Comparison of ENCODE assay signal across 14 cellular contexts in genomic region chr20:50291428-50292323, GRCh38.
DNase-seq lines count a peak whose midpoint lies in the region; ATAC-seq and TF ChIP-seq lines count a peak whose summit lies in the region.
"Had no signal": no experiment of that assay in that cellular context is flagged by ENCODE, and none has a peak within 500 bp of the region (broad histone marks: within the 10 kb centered on the region; RNA-seq: fewer than 3 reads in every experiment).

No MANE protein-coding gene starts in this region.

- TF ChIP-seq CTCF in Calu3 (IDR thresholded peaks at IDR 0.05; ENCODE audit: unreplicated experiment), result no peak
- no peak for TF ChIP-seq CTCF in breast epithelium (IDR thresholded peaks at IDR 0.05)
- TF ChIP-seq CTCF in right lobe of liver (IDR thresholded peaks at IDR 0.05), result no peak
- no peak for TF ChIP-seq CTCF in smooth muscle cell (IDR thresholded peaks at IDR 0.05; ENCODE audit: borderline replicate concordance, insufficient read depth, poor library complexity, severe bottlenecking)

- no peaks in the 10 kb centered on the region for H3K9me3 Mint-ChIP-seq in Calu3 (ENCODE audit: low read depth, unreplicated experiment)
- H3K9me3 Mint-ChIP-seq: activated CD8-positive, alpha-beta T cell treated with anti-CD3 and anti-CD28 coated beads for 36 hours; activated naive CD4-positive, alpha-beta T cell treated with anti-CD3 and anti-CD28 coated beads, Interleukin-2, amount 50 U/mL, for 24 hours had no signal

- H3K27me3 Mint-ChIP-seq in Calu3 (ENCODE audit: unreplicated experiment), result no peaks in the 10 kb centered on the region
- H3K27me3 Mint-ChIP-seq: activated CD8-positive, alpha-beta T cell treated with anti-CD3 and anti-CD28 coated beads for 36 hours; activated naive CD4-positive, alpha-beta T cell treated with anti-CD3 and anti-CD28 coated beads, Interleukin-2, amount 50 U/mL, for 24 hours had no signal

- H3K27ac ChIP-seq in breast epithelium, result peak overlapping the region; percentile 81 to 89
- H3K27ac ChIP-seq in right lobe of liver, result peak overlapping the region; percentile 88 to 97 (median 92)
- H3K27ac ChIP-seq in smooth muscle cell (ENCODE audit: low read depth), result peak overlapping the region; percentile 65
- H3K27ac ChIP-seq: KMS-11 had no signal

- H3K27me3 ChIP-seq in breast epithelium (no peaks in the 10 kb centered on the region), right lobe of liver (no peaks in the 10 kb centered on the region), smooth muscle cell (ENCODE audit: low read depth) (no peaks in the 10 kb centered on the region)

- no peak for ATAC-seq in right lobe of liver
- no peak for ATAC-seq in HG02840 (IDR thresholded peaks at IDR 0.05; ENCODE audit: low FRiP score, unreplicated experiment)
- no peak for ATAC-seq in GM21381 (IDR thresholded peaks at IDR 0.05; ENCODE audit: unreplicated experiment)

- H3K4me1 ChIP-seq in breast epithelium (peaks cover 3 to 16% of the 10 kb centered on the region in 2 donors), right lobe of liver (peaks cover 0 to 41% (median 19%) of the 10 kb centered on the region in 4 donors), smooth muscle cell (ENCODE audit: low read depth) (peaks cover 3% of the 10 kb centered on the region)

- no peak overlapping the region for H3K4me3 ChIP-seq in breast epithelium
- no peak overlapping the region for H3K4me3 ChIP-seq in right lobe of liver
- no peak overlapping the region for H3K4me3 ChIP-seq in smooth muscle cell

- H3K36me3 ChIP-seq in breast epithelium, result no peaks in the 10 kb centered on the region
- no peaks in the 10 kb centered on the region for H3K36me3 ChIP-seq in right lobe of liver
- H3K36me3 ChIP-seq in smooth muscle cell (ENCODE audit: low read depth), result no peaks in the 10 kb centered on the region

- no peaks in the 10 kb centered on the region for H3K79me2 ChIP-seq in smooth muscle cell (ENCODE audit: low read depth)

- intact Hi-C loops in Calu3 (cut with micrococcal nuclease; ENCODE audit: unreplicated experiment), result no loop called here
- intact Hi-C loops in breast epithelium (cut with DNase I; ENCODE audit: low total_unique reads), result no loop called here
- intact Hi-C loops in right lobe of liver (cut with DNase I), result no loop called here

- peaks cover 35% of the 10 kb centered on the region for H3K4me1 Mint-ChIP-seq in Calu3 (ENCODE audit: low read depth, unreplicated experiment)
- H3K4me1 Mint-ChIP-seq: activated naive CD4-positive, alpha-beta T cell treated with anti-CD3 and anti-CD28 coated beads, Interleukin-2, amount 50 U/mL, for 24 hours had no signal

- DNase-seq in Calu3 (no peak), breast epithelium (ENCODE audit: low spot score in 2 of 2) (no peak), right lobe of liver (peak in 2 of 3 donors; percentile 29 to 51), smooth muscle cell (lab: John Stamatoyannopoulos, UW; ENCODE audit: unreplicated experiment) (no peak), T-helper 2 cell (no peak)
- DNase-seq in activated CD4-positive, CD25-positive, alpha-beta regulatory T cell (lab: John Stamatoyannopoulos, UW), result no peak
- DNase-seq: effector CD4-positive, alpha-beta T cell; NCI-H2107; retina had no signal

- no peak overlapping the region for H2AFZ ChIP-seq in smooth muscle cell (ENCODE audit: low read depth)

- H3K27ac Mint-ChIP-seq in Calu3 (ENCODE audit: unreplicated experiment), result peak overlapping the region; percentile 37
- H3K27ac Mint-ChIP-seq: activated CD8-positive, alpha-beta T cell treated with anti-CD3 and anti-CD28 coated beads for 36 hours; activated naive CD4-positive, alpha-beta T cell treated with anti-CD3 and anti-CD28 coated beads, Interleukin-2, amount 50 U/mL, for 24 hours had no signal

- H3K36me3 Mint-ChIP-seq in Calu3 (ENCODE audit: insufficient read depth, unreplicated experiment), result peaks cover 5% of the 10 kb centered on the region
- H3K36me3 Mint-ChIP-seq: activated naive CD4-positive, alpha-beta T cell treated with anti-CD3 and anti-CD28 coated beads, Interleukin-2, amount 50 U/mL, for 24 hours had no signal

- H3K9me3 ChIP-seq in breast epithelium, result no peaks in the 10 kb centered on the region
- no peaks in the 10 kb centered on the region for H3K9me3 ChIP-seq in right lobe of liver
- no peaks in the 10 kb centered on the region for H3K9me3 ChIP-seq in smooth muscle cell (replicated peaks; ENCODE audit: low read depth)

- CTCF ChIA-PET in Calu3 (lab: Charles Lee), result interaction anchor here (0.6 kb wide), 1 partner anchor 80 kb away, joined by 9 read pairs; no protein-coding TSS in a partner anchor

- 73% methylated on average over 8 of the region's 16 CpGs for WGBS in right lobe of liver (ENCODE audit: insufficient coverage, low coverage, low lambda C conversion rate, missing lambda C conversion rate)
- WGBS in smooth muscle cell (ENCODE audit: low lambda C conversion rate), result 95% methylated on average over 16 of the region's 16 CpGs

- peaks cover 4% of the 10 kb centered on the region for H3F3A ChIP-seq in smooth muscle cell (ENCODE audit: low read depth)

- BruUV-seq in Calu3 (replicated peaks; lab: Mats Ljungman, UMichigan), result no TSS peak

- no peak overlapping the region for H3K9ac ChIP-seq in smooth muscle cell (ENCODE audit: low read depth)
- H3K9ac ChIP-seq: KMS-11 had no signal

- H3K4me3 Mint-ChIP-seq in Calu3 (ENCODE audit: low read depth, unreplicated experiment), result no peak overlapping the region
- H3K4me3 Mint-ChIP-seq: activated CD8-positive, alpha-beta T cell treated with anti-CD3 and anti-CD28 coated beads for 36 hours; activated naive CD4-positive, alpha-beta T cell treated with anti-CD3 and anti-CD28 coated beads, Interleukin-2, amount 50 U/mL, for 24 hours had no signal

- no peaks in the 10 kb centered on the region for H4K20me1 ChIP-seq in smooth muscle cell (ENCODE audit: low read depth)

- no peak overlapping the region for H3K4me2 ChIP-seq in smooth muscle cell
- H3K4me2 ChIP-seq: KMS-11 had no signal

- TF ChIP-seq POLR2A in breast epithelium (IDR thresholded peaks at IDR 0.05) (no peak), right lobe of liver (IDR thresholded peaks at IDR 0.05) (no peak)

Comparison
In these comparisons a context has a peak if more than half of its experiments do, and no peak if none do; other contexts are left out.
1. DNase-seq: peak in right lobe of liver (2 of 3); none in Calu3 (single experiment), breast epithelium (0 of 2), smooth muscle cell (single experiment), T-helper 2 cell (0 of 5) and activated CD4-positive, CD25-positive, alpha-beta regulatory T cell (0 of 4).
2. Peak in every context shown above with its lines, with median percentiles within 50 percentile points of each other: H3K27ac ChIP-seq.